In genomic region chr2:176324862-176325261, GRCh38 we compare ENCODE assay signal across 18 cellular contexts. TPM values are rescaled to one million over a fixed set of nuclear protein-coding genes. Genes with fewer than 3 reads are reported as not detected.
DNase-seq lines count a peak whose midpoint lies in the region; ATAC-seq, FAIRE-seq and TF ChIP-seq lines count a peak whose summit lies in the region.
"Had no signal": no experiment of that assay in that cellular context is flagged by ENCODE, and none has a peak within 500 bp of the region (broad histone marks: within the 10 kb centered on the region; RNA-seq: fewer than 3 reads in every experiment).

No MANE protein-coding gene starts in this region.

- ATAC-seq in HepG2 (peak; percentile 42; the same call in 1 of the 3 replicates), right lobe of liver (no peak), mucosa of descending colon (peak; percentile 90), HG03196 (IDR thresholded peaks at IDR 0.05; ENCODE audit: unreplicated experiment) (no peak)
- ATAC-seq: K562 had no signal

- H3K79me2 ChIP-seq in HepG2 (ENCODE audit: insufficient read depth, low read length) (no peaks in the 10 kb centered on the region), hepatocyte (no peaks in the 10 kb centered on the region)

- POLR2A ChIA-PET in HepG2 (lab: Yijun Ruan, JAX), result no interaction called here

- TF ChIP-seq CTCF in HepG2 (CRISPR knock-in tag; IDR thresholded peaks at IDR 0.05), result no peak
- no peak for TF ChIP-seq CTCF in right lobe of liver (IDR thresholded peaks at IDR 0.05)
- no peak for TF ChIP-seq CTCF in hepatocyte (IDR thresholded peaks at IDR 0.05; ENCODE audit: poor library complexity)
- no peak for TF ChIP-seq CTCF in mucosa of descending colon (IDR thresholded peaks at IDR 0.05)

- peak overlapping the region in 1 of 3 experiments; percentile 1; a peak in 1 of 6 replicates for H3K4me3 ChIP-seq in HepG2 (replicated peaks in 1 of 3; ENCODE audit: insufficient read depth in 1 of 3, low read depth in 2 of 3, low read length in 3 of 3)
- no peak overlapping the region for H3K4me3 ChIP-seq in right lobe of liver
- H3K4me3 ChIP-seq in hepatocyte, result no peak overlapping the region
- H3K4me3 ChIP-seq in mucosa of descending colon, result no peak overlapping the region
- H3K4me3 ChIP-seq: K562, PC-9 had no signal

- H3K9ac ChIP-seq in HepG2 (ENCODE audit: insufficient read depth, low read depth, low read length), result no peak overlapping the region

- H3K27me3 ChIP-seq in HepG2 (ENCODE audit: control insufficient read depth in 1 of 2, insufficient read depth in 2 of 2, low read length in 2 of 2) (no peaks in the 10 kb centered on the region; a peak in 1 of 5 replicates), right lobe of liver (no peaks in the 10 kb centered on the region), hepatocyte (no peaks in the 10 kb centered on the region)

- H4K20me1 ChIP-seq in HepG2 (ENCODE audit: insufficient read depth, low read length) (no peaks in the 10 kb centered on the region; the same call in 1 of the 2 replicates), hepatocyte (ENCODE audit: insufficient read depth, poor library complexity, severe bottlenecking) (no peaks in the 10 kb centered on the region)

- CTCF ChIA-PET in HepG2 (lab: Yijun Ruan, JAX; ENCODE audit: low intra/inter-chr PET ratio, low total read pairs), result no interaction called here

- 53% methylated on average over 3 of the region's 3 CpGs for whole genome bisulfite sequencing in HepG2 (ENCODE audit: low lambda C conversion rate)
- WGBS in right lobe of liver (ENCODE audit: insufficient coverage, low coverage, low lambda C conversion rate, missing lambda C conversion rate), result 69% methylated on average over 3 of the region's 3 CpGs
- WGBS in hepatocyte (ENCODE audit: low lambda C conversion rate, missing lambda C conversion rate), result 59% methylated on average over 3 of the region's 3 CpGs

- peaks cover 20% of the 10 kb centered on the region for H3K4me1 ChIP-seq in HepG2 (ENCODE audit: insufficient read depth, low read length)
- peaks cover 0 to 12% (median 0%) of the 10 kb centered on the region in 4 donors for H3K4me1 ChIP-seq in right lobe of liver
- peaks cover 13% of the 10 kb centered on the region for H3K4me1 ChIP-seq in hepatocyte (ENCODE audit: insufficient read depth)
- H3K4me1 ChIP-seq in mucosa of descending colon (ENCODE audit: low read depth), result no peaks in the 10 kb centered on the region

- intact Hi-C loops in HepG2 (cut with micrococcal nuclease; ENCODE audit: unreplicated experiment), result no loop called here
- intact Hi-C loops in right lobe of liver (cut with DNase I), result no loop called here
- intact Hi-C loops in mucosa of descending colon (cut with DNase I, micrococcal nuclease), result no loop called here

- no peaks in the 10 kb centered on the region for H3K9me2 ChIP-seq in hepatocyte (replicated peaks; ENCODE audit: insufficient read depth)

- no TSS peak for BruUV-seq in HepG2 (replicated peaks; lab: Mats Ljungman, UMichigan)

- TF ChIP-seq EP300 in HepG2 (IDR thresholded peaks at IDR 0.05; ENCODE audit: low read depth in 2 of 2, low read length in 2 of 2) (0 out of 4 replicates have a peak, but pooled peaks of 1 of the 2 experiments have one; percentile 27), HepG2 (CRISPR knock-in tag; IDR thresholded peaks at IDR 0.05; ENCODE audit: borderline replicate concordance) (no peak)

- in situ Hi-C loops in HepG2 (cut with HindIII; ENCODE audit: extremely low pct_ligation_motif_present, low pct_unique_long_range_greater_than_20kb), result no loop called here

- TF ChIP-seq RAD21 in HepG2 (CRISPR knock-in tag; IDR thresholded peaks at IDR 0.05), result no peak

- H3K36me3 ChIP-seq in HepG2 (replicated peaks in 1 of 2; ENCODE audit: control insufficient read depth in 1 of 2, insufficient read depth in 2 of 2, low read length in 2 of 2) (peaks cover 3 to 15% of the 10 kb centered on the region in 2 experiments; a peak in 4 of 5 replicates), right lobe of liver (peaks cover 0 to 1% (median 0%) of the 10 kb centered on the region in 4 donors), hepatocyte (replicated peaks; ENCODE audit: insufficient read depth, low read depth) (no peaks in the 10 kb centered on the region), mucosa of descending colon (ENCODE audit: low read depth) (no peaks in the 10 kb centered on the region)

- H2AFZ ChIP-seq in HepG2 (ENCODE audit: low read length) (no peak overlapping the region), hepatocyte (no peak overlapping the region)
- H2AFZ ChIP-seq: PC-9 had no signal

- DNase-seq in HepG2 (ENCODE audit: low spot score) (no peak), right lobe of liver (no peak), hepatocyte (ENCODE audit: low spot score) (no peak), mucosa of descending colon (no peak), T-helper 2 cell (no peak), HUDEP-2 (lab: John Stamatoyannopoulos, UW; ENCODE audit: unreplicated experiment in 76 of 76) (no peak), DMS153 (lab: John Stamatoyannopoulos, UW) (no peak)
- DNase-seq: CD4-positive, alpha-beta memory T cell; NCI-H1436; NCI-H2081 treated with DMSO at 0.1 percent for 48 hours; NCI-H510A treated with DMSO at 0.1 percent for 48 hours; NCI-H82; PC-9 had no signal

- no peaks in the 10 kb centered on the region for H3K9me3 ChIP-seq in HepG2 (ENCODE audit: low read length)
- H3K9me3 ChIP-seq in right lobe of liver, result no peaks in the 10 kb centered on the region
- no peaks in the 10 kb centered on the region for H3K9me3 ChIP-seq in hepatocyte (ENCODE audit: low read depth)
- H3K9me3 ChIP-seq in mucosa of descending colon, result no peaks in the 10 kb centered on the region

- TF ChIP-seq POLR2A in HepG2 (IDR thresholded peaks at IDR 0.05; ENCODE audit: insufficient read depth in 1 of 2, low read depth in 2 of 2, low read length in 2 of 2), result no peak
- no peak for TF ChIP-seq POLR2A in right lobe of liver (IDR thresholded peaks at IDR 0.05)

- no peak for FAIRE-seq in HepG2 (lab: Jason Lieb, UNC)
- FAIRE-seq: GM12892, H1, K562 had no signal

- H3K4me2 ChIP-seq in HepG2 (ENCODE audit: low read depth, low read length) (peak overlapping the region; percentile 37), hepatocyte (peak overlapping the region; percentile 45)
- H3K4me2 ChIP-seq: PC-9 had no signal

- no peak overlapping the region for H3K27ac ChIP-seq in HepG2 (ENCODE audit: extremely low read length, insufficient read depth, low read length)
- no peak overlapping the region for H3K27ac ChIP-seq in right lobe of liver
- no peak overlapping the region for H3K27ac ChIP-seq in hepatocyte
- H3K27ac ChIP-seq: 22Rv1, PC-9 had no signal

TF ChIP-seq in HepG2, 621 proteins besides CTCF, POLR2A, EP300 and RAD21 (continues in another document):
- TF ChIP-seq PTBP1 (IDR thresholded peaks at IDR 0.05; ENCODE audit: low read depth, low read length, poor library complexity, severe bottlenecking) (no peak), ZNF232 (CRISPR knock-in tag; IDR thresholded peaks at IDR 0.05; ENCODE audit: borderline replicate concordance) (no peak)

RNA-seq across cellular contexts. Expression of gene MTX2, which starts 55.6 kb away (rescaled TPM):
- total RNA-seq in HepG2 (2016; rRNA removed; fragmentation: Illumina TruSeq; extraction: Trizol) (75.7 and 96.1 TPM in 2 replicates), right lobe of liver (10 to 100 TPM in 4 of 6 experiments, 1 to 10 TPM in 2; 7.7 to 29.3 (median 11.1) TPM), hepatocyte (38.6 and 42.5 TPM in 2 replicates), mucosa of descending colon (10 to 100 TPM; 27.5 to 29.9 (median 29.8) TPM)
- 36.5 and 38.2 TPM in 2 replicates for total RNA-seq in HepG2 (2016; cell fraction: cytosol; rRNA removed; fragmentation: Illumina TruSeq; extraction: Trizol; ENCODE audit: low read depth)
- 81.2 and 98.9 TPM in 2 replicates for total RNA-seq in HepG2 (2016; cell fraction: insoluble cytoplasmic fraction; rRNA removed; fragmentation: Illumina TruSeq; extraction: Trizol)
- total RNA-seq in HepG2 (2016; cell fraction: membrane; rRNA removed; fragmentation: Illumina TruSeq; extraction: Trizol), result 49.0 and 56.5 TPM in 2 replicates
- 44.7 and 45.5 TPM in 2 replicates for total RNA-seq in HepG2 (2016; cell fraction: nucleus; rRNA removed; fragmentation: Illumina TruSeq; extraction: Trizol)
- polyA plus RNA-seq in HepG2 (2011; rRNA removed) (41.7 and 58.1 TPM in 2 replicates), hepatocyte (54.8 and 61.5 TPM in 2 replicates)
- polyA plus RNA-seq in HepG2 (2011; cell fraction: cytosol; rRNA removed), result 31.6 and 41.3 TPM in 2 replicates
- 22.5 and 24.2 TPM in 2 replicates for polyA plus RNA-seq in HepG2 (2011; cell fraction: nucleus; rRNA removed)
- polyA plus RNA-seq in HepG2 (2012), result 42.9 and 46.0 TPM in 2 replicates
- polyA plus RNA-seq in HepG2 (2016; cell fraction: cytosol; fragmentation: Illumina TruSeq; extraction: Trizol; ENCODE audit: low read depth), result 18.6 and 23.0 TPM in 2 replicates
- polyA plus RNA-seq in HepG2 (2016; cell fraction: insoluble cytoplasmic fraction; fragmentation: Illumina TruSeq; extraction: Trizol; ENCODE audit: low read depth), result 125 and 129 TPM in 2 replicates
- 34.2 and 41.7 TPM in 2 replicates for polyA plus RNA-seq in HepG2 (2016; cell fraction: membrane; fragmentation: Illumina TruSeq; extraction: Trizol; ENCODE audit: low read depth)
- 98.2 and 104 TPM in 2 replicates for polyA plus RNA-seq in HepG2 (2016; cell fraction: nucleus; fragmentation: Illumina TruSeq; extraction: Trizol; ENCODE audit: insufficient read depth, low read depth)
- 4.1 and 10.8 TPM in 2 replicates for polyA minus RNA-seq in HepG2 (2011; rRNA and poly(A)+ RNA removed; ENCODE audit: low replicate concordance)
- 13.0 and 17.6 TPM in 2 replicates for polyA minus RNA-seq in HepG2 (2011; cell fraction: cytosol; rRNA and poly(A)+ RNA removed)
- polyA minus RNA-seq in HepG2 (2011; cell fraction: nucleus; rRNA and poly(A)+ RNA removed), result 19.5 and 21.0 TPM in 2 replicates

Comparison
In these comparisons a context has a peak if more than half of its experiments do, and no peak if none do; other contexts are left out.
1. ATAC-seq: peak in HepG2 (single experiment) and mucosa of descending colon (single experiment); none in right lobe of liver (0 of 4) and HG03196 (single experiment).